In genomic region chr7:41152179-41152678, GRCh38 we compare ENCODE assay signal across 1 cellular context.
A peak's percentile ranks its signal among the peaks of the same experiment; 100 is the strongest.
TF ChIP-seq lines count a peak whose summit lies in the region.

No MANE protein-coding gene starts in this region.

TF ChIP-seq in neural cell, 6 proteins besides CTCF, POLR2A, EP300 and RAD21 (continued from another document):
- TF ChIP-seq SMC3 (conservative IDR thresholded peaks at IDR 0.05; ENCODE audit: poor library complexity) (peak; percentile 13), REST (IDR thresholded peaks at IDR 0.05; ENCODE audit: borderline replicate concordance) (peak; percentile 66), MXI1 (conservative IDR thresholded peaks at IDR 0.05; ENCODE audit: poor library complexity, severe bottlenecking) (no peak)
